8 cellular contexts compared by ENCODE assay signal in genomic region chr4:40525811-40526598, GRCh38.
DNase-seq lines count a peak whose midpoint lies in the region; ATAC-seq, FAIRE-seq and TF ChIP-seq lines count a peak whose summit lies in the region.

No MANE protein-coding gene starts in this region.

- intact Hi-C loops in pancreas (cut with DNase I), result no loop called here

- TF ChIP-seq EP300 in gastroesophageal sphincter (IDR thresholded peaks at IDR 0.05), result no peak

- H3K9me3 Mint-ChIP-seq in activated naive CD4-positive, alpha-beta T cell treated with anti-CD3 and anti-CD28 coated beads, Interleukin-2, amount 10 ng/mL, durations not matched to agents 7 days and 5 days, result no peaks in the 10 kb centered on the region

- H3K27me3 Mint-ChIP-seq in activated naive CD4-positive, alpha-beta T cell treated with anti-CD3 and anti-CD28 coated beads, Interleukin-2, amount 10 ng/mL, durations not matched to agents 7 days and 5 days, result peaks cover 16% of the 10 kb centered on the region

- DNase-seq in pancreas (peak in 3 of 6 donors; percentile 43 to 51 (median 48)), NCI-H2029 (lab: John Stamatoyannopoulos, UW) (no peak)
- DNase-seq in activated CD8-positive, alpha-beta memory T cell treated with anti-CD3 and anti-CD28 coated beads for 24 hours, result no peak
- no peak for DNase-seq in activated naive CD4-positive, alpha-beta T cell treated with anti-CD3 and anti-CD28 coated beads, Interleukin-2, amount 10 ng/mL, durations not matched to agents 7 days and 5 days

- H3K4me3 Mint-ChIP-seq in activated naive CD4-positive, alpha-beta T cell treated with anti-CD3 and anti-CD28 coated beads, Interleukin-2, amount 10 ng/mL, durations not matched to agents 7 days and 5 days, result no peak overlapping the region

- no peaks in the 10 kb centered on the region for H3K27me3 ChIP-seq in gastroesophageal sphincter
- no peaks in the 10 kb centered on the region for H3K27me3 ChIP-seq in pancreas

- no peaks in the 10 kb centered on the region for H3K9me3 ChIP-seq in gastroesophageal sphincter
- H3K9me3 ChIP-seq in pancreas, result no peaks in the 10 kb centered on the region

- H3K4me1 Mint-ChIP-seq in activated naive CD4-positive, alpha-beta T cell treated with anti-CD3 and anti-CD28 coated beads, Interleukin-2, amount 10 ng/mL, durations not matched to agents 7 days and 5 days, result peaks cover under 1% of the 10 kb centered on the region

- TF ChIP-seq POLR2A in gastroesophageal sphincter (IDR thresholded peaks at IDR 0.05), result no peak

- CTCF ChIA-PET in activated naive CD4-positive, alpha-beta T cell treated with anti-CD3 and anti-CD28 coated beads, Interleukin-2, amount 10 ng/mL, durations not matched to agents 7 days and 5 days (lab: Charles Lee), result no interaction called here

- peaks cover 2 to 23% (median 3%) of the 10 kb centered on the region in 3 donors for H3K4me1 ChIP-seq in gastroesophageal sphincter
- H3K4me1 ChIP-seq in pancreas, result peaks cover 7 to 27% (median 16%) of the 10 kb centered on the region in 3 donors

- peaks cover 1% of the 10 kb centered on the region for H3K36me3 Mint-ChIP-seq in activated naive CD4-positive, alpha-beta T cell treated with anti-CD3 and anti-CD28 coated beads, Interleukin-2, amount 10 ng/mL, durations not matched to agents 7 days and 5 days

- H3K27ac Mint-ChIP-seq in activated naive CD4-positive, alpha-beta T cell treated with anti-CD3 and anti-CD28 coated beads, Interleukin-2, amount 10 ng/mL, durations not matched to agents 7 days and 5 days, result no peak overlapping the region

- H3K27ac ChIP-seq in C4-2B (peak overlapping the region; percentile 82), gastroesophageal sphincter (peak overlapping the region in 3 of 4 donors; percentile 3 to 54 (median 36)), pancreas (peak overlapping the region; percentile 39 to 68 (median 46))

- H3K36me3 ChIP-seq in gastroesophageal sphincter (no peaks in the 10 kb centered on the region), pancreas (no peaks in the 10 kb centered on the region)

- peak; percentile 95 for ATAC-seq in SK-N-SH treated with all-trans-retinoic acid at 6 μM for 48 hours
- peak; percentile 77 for ATAC-seq in gastroesophageal sphincter
- peak; percentile 84 to 90 (median 88) for ATAC-seq in pancreas
- ATAC-seq in HG02970 (IDR thresholded peaks at IDR 0.05; ENCODE audit: low FRiP score, unreplicated experiment), result no peak

- WGBS in gastroesophageal sphincter (ENCODE audit: low coverage in 1 of 2), 2 donors, result 39 to 68% methylated on average over 3 to 8 of the region's 8 CpGs
- WGBS in pancreas, 2 donors, result 36 to 40% methylated on average over 8 of the region's 8 CpGs

- H3K4me3 ChIP-seq in gastroesophageal sphincter, result no peak overlapping the region
- H3K4me3 ChIP-seq in pancreas, result no peak overlapping the region

- FAIRE-seq in pancreas (lab: Jason Lieb, UNC), result no peak

- TF ChIP-seq CTCF in C4-2B (conservative IDR thresholded peaks at IDR 0.05), result no peak
- TF ChIP-seq CTCF in gastroesophageal sphincter (IDR thresholded peaks at IDR 0.05), result no peak
- no peak for TF ChIP-seq CTCF in pancreas (IDR thresholded peaks at IDR 0.05)

TF ChIP-seq in SK-N-SH treated with all-trans-retinoic acid at 6 μM for 48 hours, 23 proteins besides CTCF, POLR2A, EP300 and RAD21:
- TF ChIP-seq, protein P1, sequence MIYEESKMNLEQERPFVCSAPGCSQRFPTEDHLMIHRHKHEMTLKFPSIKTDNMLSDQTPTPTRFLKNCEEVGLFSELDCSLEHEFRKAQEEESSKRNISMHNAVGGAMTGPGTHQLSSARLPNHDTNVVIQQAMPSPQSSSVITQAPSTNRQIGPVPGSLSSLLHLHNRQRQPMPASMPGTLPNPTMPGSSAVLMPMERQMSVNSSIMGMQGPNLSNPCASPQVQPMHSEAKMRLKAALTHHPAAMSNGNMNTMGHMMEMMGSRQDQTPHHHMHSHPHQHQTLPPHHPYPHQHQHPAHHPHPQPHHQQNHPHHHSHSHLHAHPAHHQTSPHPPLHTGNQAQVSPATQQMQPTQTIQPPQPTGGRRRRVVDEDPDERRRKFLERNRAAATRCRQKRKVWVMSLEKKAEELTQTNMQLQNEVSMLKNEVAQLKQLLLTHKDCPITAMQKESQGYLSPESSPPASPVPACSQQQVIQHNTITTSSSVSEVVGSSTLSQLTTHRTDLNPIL (CRISPR knock-in tag; IDR thresholded peaks at IDR 0.05; ENCODE audit: low read depth), result no peak
- TF ChIP-seq CSDC2 (CRISPR knock-in tag; IDR thresholded peaks at IDR 0.05), result peak; percentile 79; the same call in 1 of the 2 replicates
- TF ChIP-seq ZFP3 (CRISPR knock-in tag; IDR thresholded peaks at IDR 0.05), result 0 out of 2 replicates have a peak, but pooled peaks have one; percentile 27
